30 cellular contexts compared by ENCODE assay signal in genomic region chr1:204641455-204641854, GRCh38. TPM values are rescaled to one million over a fixed set of nuclear protein-coding genes. Genes with fewer than 3 reads are reported as not detected.
"Had no signal": no experiment of that assay in that cellular context is flagged by ENCODE, and none has a peak within 500 bp of the region (broad histone marks: within the 10 kb centered on the region; RNA-seq: fewer than 3 reads in every experiment).

No MANE protein-coding gene starts in this region.

- H3K4me1 Mint-ChIP-seq: naive thymus-derived CD4-positive, alpha-beta T cell; natural killer cell; stimulated activated memory B cell treated with anti-CD40 and anti-IgM and Interleukin-4, amounts not matched to agents 10 μg/mL and 1 μg/mL and 100 μg/mL, for 72 hours; stimulated activated naive CD8-positive, alpha-beta T cell treated with anti-CD3 and anti-CD28 coated beads, Interleukin-15, amount 100 ng/mL, for 72 hours had no signal

- H3K4me3 Mint-ChIP-seq: naive thymus-derived CD4-positive, alpha-beta T cell; natural killer cell; nephron; stimulated activated memory B cell treated with anti-CD40 and anti-IgM and Interleukin-4, amounts not matched to agents 10 μg/mL and 1 μg/mL and 100 μg/mL, for 72 hours; stimulated activated naive CD8-positive, alpha-beta T cell treated with anti-CD3 and anti-CD28 coated beads, Interleukin-15, amount 100 ng/mL, for 72 hours; type B pancreatic cell had no signal

- H3K36me3 Mint-ChIP-seq: natural killer cell; stimulated activated memory B cell treated with anti-CD40 and anti-IgM and Interleukin-4, amounts not matched to agents 10 μg/mL and 1 μg/mL and 100 μg/mL, for 72 hours; type B pancreatic cell had no signal

- H3K27ac Mint-ChIP-seq: natural killer cell; progenitor cell of endocrine pancreas; stimulated activated memory B cell treated with anti-CD40 and anti-IgM and Interleukin-4, amounts not matched to agents 10 μg/mL and 1 μg/mL and 100 μg/mL, for 72 hours; stimulated activated naive CD8-positive, alpha-beta T cell treated with anti-CD3 and anti-CD28 coated beads, Interleukin-15, amount 100 ng/mL, for 72 hours; type B pancreatic cell had no signal

- H3K9me3 ChIP-seq: ovary, psoas muscle, suprapubic skin, testis, tibial artery, transverse colon, upper lobe of right lung, uterus had no signal

- H3K79me2 ChIP-seq: parathyroid adenoma had no signal

- H3K4me1 ChIP-seq: parathyroid adenoma, psoas muscle, spleen, testis, upper lobe of right lung, uterus had no signal

- H3K27ac ChIP-seq: ovary, parathyroid adenoma, psoas muscle, skin epidermis, spleen, suprapubic skin, testis, tibial artery, transverse colon, upper lobe of right lung, uterus had no signal

- ATAC-seq: naive thymus-derived CD4-positive, alpha-beta T cell; natural killer cell; psoas muscle; right cardiac atrium; sciatic nerve; stimulated activated naive CD8-positive, alpha-beta T cell treated with anti-CD3 and anti-CD28 coated beads, Interleukin-15, amount 100 ng/mL, for 72 hours; stimulated activated naive CD8-positive, alpha-beta T cell treated with anti-CD3 and anti-CD28 coated beads, Interleukin-15, Interleukin-2, amounts not matched to agents 100 U/mL and 50 U/mL, for 24 hours; upper lobe of right lung had no signal

- H3K36me3 ChIP-seq: ovary, spleen, suprapubic skin, tibial artery, transverse colon, upper lobe of right lung, uterus had no signal

- H3K9me3 Mint-ChIP-seq: natural killer cell; nephron; stimulated activated naive CD8-positive, alpha-beta T cell treated with anti-CD3 and anti-CD28 coated beads, Interleukin-15, amount 100 ng/mL, for 72 hours; type B pancreatic cell had no signal

- H3K27me3 Mint-ChIP-seq: progenitor cell of endocrine pancreas had no signal

- DNase-seq: naive thymus-derived CD4-positive, alpha-beta T cell; natural killer cell; occipital lobe; ovary; psoas muscle; right cardiac atrium; stimulated activated CD4-positive, alpha-beta T cell treated with anti-CD3 and anti-CD28 coated beads, Interleukin-12 subunit alpha, Interleukin-12 subunit beta, amount 100 ng/mL, for 4 hours; stimulated activated CD4-positive, alpha-beta T cell treated with anti-CD3 and anti-CD28 coated beads, Interleukin-1b, Interleukin-23, amount 100 ng/mL, for 48 hours; stimulated activated CD4-positive, alpha-beta T cell treated with anti-CD3 and anti-CD28 coated beads, Interleukin-4, amount 100 ng/mL, for 1 hour; stimulated activated CD4-positive, alpha-beta T cell treated with anti-CD3 and anti-CD28 coated beads, Interleukin-4, amount 100 ng/mL, for 4 hours; stimulated activated CD8-positive, alpha-beta memory T cell treated with anti-CD3 and anti-CD28 coated beads, Interleukin-4, amount 100 ng/mL, for 48 hours; stimulated activated naive CD4-positive, alpha-beta T cell; stimulated activated naive CD8-positive, alpha-beta T cell treated with anti-CD3 and anti-CD28 coated beads, Interleukin-15, amount 100 ng/mL, for 72 hours; stimulated activated naive CD8-positive, alpha-beta T cell treated with anti-CD3 and anti-CD28 coated beads, Interleukin-15, Interleukin-2, amounts not matched to agents 100 U/mL and 50 U/mL, for 24 hours; substantia nigra; testis; transverse colon; upper lobe of right lung; uterus had no signal

- H3K27me3 ChIP-seq: ovary, spleen, suprapubic skin, testis, transverse colon, upper lobe of right lung, uterus had no signal

- H2AFZ ChIP-seq: parathyroid adenoma had no signal

- H3K4me3 ChIP-seq: ovary, psoas muscle, skin epidermis, smooth muscle cell, spleen, suprapubic skin, testis, tibial artery, transverse colon, upper lobe of right lung, uterus had no signal

- H3K4me2 ChIP-seq: smooth muscle cell had no signal

- H3K9ac ChIP-seq: parathyroid adenoma had no signal

RNA-seq across cellular contexts. Expression of gene LRRN2, which starts 44.1 kb away (rescaled TPM):
- total RNA-seq: naive thymus-derived CD4-positive, alpha-beta T cell had no signal
